In the genomic region with DNA sequence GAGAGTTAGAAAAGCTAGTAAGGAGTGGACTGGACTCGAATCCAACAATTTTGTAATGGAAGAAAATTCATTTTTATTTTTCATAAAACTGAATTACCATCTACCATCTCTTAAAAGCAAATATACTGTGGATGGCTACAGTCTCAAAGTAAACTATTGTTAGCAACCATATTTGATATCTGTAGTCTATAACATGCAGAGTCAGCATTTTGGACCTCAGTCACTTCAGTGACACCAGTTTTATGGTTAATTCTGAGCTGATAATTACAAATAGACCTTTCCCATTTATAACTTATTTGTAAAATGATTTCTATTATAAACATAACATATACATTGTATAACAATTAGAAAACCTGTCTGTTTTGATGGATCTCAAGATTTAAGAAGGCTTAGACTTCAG, we compare ENCODE assay signal across 15 cellular contexts. TPM values are rescaled to one million over a fixed set of nuclear protein-coding genes. Genes with fewer than 3 reads are reported as not detected.
A peak's percentile ranks its signal among the peaks of the same experiment; 100 is the strongest.
DNase-seq lines count a peak whose midpoint lies in the region; ATAC-seq and TF ChIP-seq lines count a peak whose summit lies in the region.
"Had no signal": no experiment of that assay in that cellular context is flagged by ENCODE, and none has a peak within 500 bp of the region (broad histone marks: within the 10 kb centered on the region; RNA-seq: fewer than 3 reads in every experiment).

No MANE protein-coding gene starts in this region.

- no peaks in the 10 kb centered on the region for H3F3A ChIP-seq in SK-N-SH (replicated peaks; ENCODE audit: insufficient read depth)

- H3K79me2 ChIP-seq in SK-N-SH (ENCODE audit: insufficient read depth) (peaks cover 66% of the 10 kb centered on the region), DND-41 (ENCODE audit: insufficient read depth, low read length) (peaks cover 47% of the 10 kb centered on the region)

- H3K27me3 ChIP-seq in SK-N-SH (ENCODE audit: insufficient read depth) (no peaks in the 10 kb centered on the region), DND-41 (ENCODE audit: insufficient read depth, low read length, poor library complexity) (peaks cover 16% of the 10 kb centered on the region), heart left ventricle (no peaks in the 10 kb centered on the region)
- H3K27me3 ChIP-seq in naive thymus-derived CD4-positive, alpha-beta T cell (ENCODE audit: control insufficient read depth in 2 of 2, insufficient read depth in 2 of 2, low read length in 2 of 2) = no peaks in the 10 kb centered on the region
- H3K27me3 ChIP-seq: heart right ventricle had no signal

- H3K4me3 Mint-ChIP-seq in activated T-helper 17 cell treated with anti-CD3 and anti-CD28 coated beads, Interleukin-2, amount 50 U/mL, for 72 hours = peak overlapping the region; percentile 87
- peak overlapping the region; percentile 68 to 97 (median 92) for H3K4me3 Mint-ChIP-seq in naive thymus-derived CD4-positive, alpha-beta T cell

- H3K27ac Mint-ChIP-seq in activated T-helper 17 cell treated with anti-CD3 and anti-CD28 coated beads, Interleukin-2, amount 50 U/mL, for 72 hours = no peak overlapping the region
- peak overlapping the region in 8 of 9 donors; percentile 10 to 96 (median 83) for H3K27ac Mint-ChIP-seq in naive thymus-derived CD4-positive, alpha-beta T cell

- TF ChIP-seq RAD21 in SK-N-SH (IDR thresholded peaks at IDR 0.05; ENCODE audit: low read length) = no peak

- peaks cover 37% of the 10 kb centered on the region for H3K36me3 Mint-ChIP-seq in activated T-helper 17 cell treated with anti-CD3 and anti-CD28 coated beads, Interleukin-2, amount 50 U/mL, for 72 hours (ENCODE audit: low read depth)
- peaks cover 4 to 18% (median 16%) of the 10 kb centered on the region in 5 donors for H3K36me3 Mint-ChIP-seq in naive thymus-derived CD4-positive, alpha-beta T cell

- H3K9me2 ChIP-seq in SK-N-SH = no peaks in the 10 kb centered on the region

- H3K4me1 Mint-ChIP-seq in activated T-helper 17 cell treated with anti-CD3 and anti-CD28 coated beads, Interleukin-2, amount 50 U/mL, for 72 hours = peaks cover 10% of the 10 kb centered on the region
- peaks cover 19 to 74% (median 62%) of the 10 kb centered on the region in 7 donors for H3K4me1 Mint-ChIP-seq in naive thymus-derived CD4-positive, alpha-beta T cell

- TF ChIP-seq POLR2A in heart left ventricle (IDR thresholded peaks at IDR 0.05) = no peak

- H3K27me3 Mint-ChIP-seq in activated T-helper 17 cell treated with anti-CD3 and anti-CD28 coated beads, Interleukin-2, amount 50 U/mL, for 72 hours = no peaks in the 10 kb centered on the region
- peaks cover 0 to 13% (median 0%) of the 10 kb centered on the region in 5 donors for H3K27me3 Mint-ChIP-seq in naive thymus-derived CD4-positive, alpha-beta T cell

- H3K4me3 ChIP-seq in SK-N-SH (ENCODE audit: low read depth in 2 of 2, low read length in 1 of 2) = no peak overlapping the region
- H3K4me3 ChIP-seq in DND-41 (ENCODE audit: low read depth in 1 of 2, low read length in 2 of 2) = 0 out of 4 replicates have a peak overlapping the region, but pooled peaks of 1 of the 2 experiments have one; percentile 95
- no peak overlapping the region for H3K4me3 ChIP-seq in naive thymus-derived CD4-positive, alpha-beta T cell (ENCODE audit: low read length)
- H3K4me3 ChIP-seq in heart left ventricle = no peak overlapping the region

- H4K20me1 ChIP-seq in SK-N-SH (ENCODE audit: insufficient read depth) (peaks cover 29% of the 10 kb centered on the region), DND-41 (ENCODE audit: insufficient read depth, low read length) (peaks cover 14% of the 10 kb centered on the region)

- no peak for TF ChIP-seq EP300 in SK-N-SH (IDR thresholded peaks at IDR 0.05; ENCODE audit: borderline replicate concordance in 1 of 2, low read depth in 1 of 2, low read length in 1 of 2)

- TF ChIP-seq CTCF in SK-N-SH (IDR thresholded peaks at IDR 0.05) (no peak), DND-41 (IDR thresholded peaks at IDR 0.05; ENCODE audit: borderline replicate concordance, extremely low read depth, low read length, poor library complexity, severe bottlenecking) (no peak), heart left ventricle (IDR thresholded peaks at IDR 0.05) (no peak)

- H3K27ac ChIP-seq in SK-N-SH (ENCODE audit: low read depth in 2 of 2, low read length in 1 of 2) (no peak overlapping the region), DND-41 (ENCODE audit: low read length) (no peak overlapping the region), heart left ventricle (no peak overlapping the region)
- no peak overlapping the region for H3K27ac ChIP-seq in naive thymus-derived CD4-positive, alpha-beta T cell (ENCODE audit: low read depth, low read length)
- H3K27ac ChIP-seq: coronary artery, heart right ventricle had no signal

- H3K9me3 ChIP-seq in SK-N-SH = no peaks in the 10 kb centered on the region
- H3K9me3 ChIP-seq in DND-41 (ENCODE audit: insufficient read depth, low read length, severe bottlenecking) = no peaks in the 10 kb centered on the region
- no peaks in the 10 kb centered on the region for H3K9me3 ChIP-seq in naive thymus-derived CD4-positive, alpha-beta T cell (ENCODE audit: control insufficient read depth in 2 of 3, low read length in 3 of 3)
- H3K9me3 ChIP-seq in heart left ventricle = no peaks in the 10 kb centered on the region
- H3K9me3 ChIP-seq: heart right ventricle had no signal

- CTCF ChIA-PET in SK-N-SH (lab: Yijun Ruan, JAX) = interaction anchor here (0.8 to 1.9 kb wide), 2 partner anchors 13 to 139 kb away, joined by 3 to 7 read pairs; no protein-coding TSS in a partner anchor
- CTCF ChIA-PET in naive thymus-derived CD4-positive, alpha-beta T cell (lab: Charles Lee) = interaction anchor here (0.7 to 1.0 kb wide), 3 partner anchors 94 to 117 kb away, joined by 3 read pairs; no protein-coding TSS in a partner anchor
- CTCF ChIA-PET in HEK293T (lab: Yijun Ruan, JAX) = no interaction called here

- intact Hi-C loops in naive thymus-derived CD4-positive, alpha-beta T cell (cut with micrococcal nuclease) = loop anchor here in 1 of 2 donors (1.0 to 10.0 kb wide), 2 partner anchors 7 to 776 kb away; no protein-coding TSS in a partner anchor
- intact Hi-C loops in heart left ventricle (cut with DNase I) = loop anchor here in 1 of 10 donors (5.0 kb wide), 1 partner anchor 51 kb away; the partner anchor contains the start of genes DNAI7 and ETFRF1

- H3K4me2 ChIP-seq in SK-N-SH (peak overlapping the region; percentile 70), DND-41 (ENCODE audit: insufficient read depth, low read length) (peak overlapping the region; percentile 94)

- 100% methylated on average over 1 of the region's 1 CpG for WGBS in SK-N-SH (ENCODE audit: low lambda C conversion rate)
- 94 to 100% (median 98%) methylated on average over 1 of the region's 1 CpG for WGBS in heart left ventricle, 4 donors

- H3K9ac ChIP-seq in SK-N-SH (no peak overlapping the region), DND-41 (ENCODE audit: low read depth, low read length) (no peak overlapping the region)

- H2AFZ ChIP-seq in SK-N-SH (ENCODE audit: low read depth) (no peak overlapping the region), DND-41 (ENCODE audit: low read depth, low read length) (no peak overlapping the region)

- H3K36me3 ChIP-seq in SK-N-SH (replicated peaks in 1 of 2; ENCODE audit: control insufficient read depth in 1 of 2, insufficient read depth in 2 of 2, low read length in 1 of 2) (peaks cover 19 to 24% of the 10 kb centered on the region in 2 experiments), DND-41 (ENCODE audit: insufficient read depth, low read length) (peaks cover 6% of the 10 kb centered on the region), heart left ventricle (peaks cover 0 to 14% (median 5%) of the 10 kb centered on the region in 9 donors)
- peaks cover 3% of the 10 kb centered on the region in 3 experiments for H3K36me3 ChIP-seq in naive thymus-derived CD4-positive, alpha-beta T cell (ENCODE audit: control insufficient read depth in 2 of 3, insufficient read depth in 3 of 3, low read length in 3 of 3)

- no peak for DNase-seq in SK-N-SH
- no peak for DNase-seq in DND-41
- DNase-seq in naive thymus-derived CD4-positive, alpha-beta T cell = no peak
- no peak for DNase-seq in HEK293T (ENCODE audit: extremely low spot score)
- DNase-seq in heart left ventricle = no peak
- DNase-seq: heart right ventricle, left cardiac atrium, NCI-H146, NCI-H526, RPMI8226, T-helper 9 cell had no signal

- ATAC-seq in SK-N-SH treated with all-trans-retinoic acid at 6 μM for 48 hours (no peak), DND-41 (ENCODE audit: insufficient read depth, low read depth) (no peak), HG02798 (IDR thresholded peaks at IDR 0.05; ENCODE audit: poor library complexity, unreplicated experiment) (no peak), heart left ventricle (no peak)
- ATAC-seq in activated T-helper 17 cell treated with anti-CD3 and anti-CD28 coated beads, Interleukin-2, amount 50 U/mL, for 72 hours (replicated peaks) = no peak
- no peak for ATAC-seq in naive thymus-derived CD4-positive, alpha-beta T cell
- ATAC-seq: heart right ventricle, left cardiac atrium had no signal

- POLR2A ChIA-PET in SK-N-SH (lab: Yijun Ruan, JAX) = no interaction called here
- POLR2A ChIA-PET in naive thymus-derived CD4-positive, alpha-beta T cell (lab: Charles Lee) = interaction anchor here (0.6 to 1.9 kb wide), 9 partner anchors 7 to 1765 kb away, joined by 3 to 11 read pairs (median 3); partner anchors contain the start of gene TM7SF3
- POLR2A ChIA-PET in HEK293T (lab: Yijun Ruan, JAX) = no interaction called here

- no peaks in the 10 kb centered on the region for H3K9me3 Mint-ChIP-seq in activated T-helper 17 cell treated with anti-CD3 and anti-CD28 coated beads, Interleukin-2, amount 50 U/mL, for 72 hours
- peaks cover 0 to 3% (median 0%) of the 10 kb centered on the region in 11 donors for H3K9me3 Mint-ChIP-seq in naive thymus-derived CD4-positive, alpha-beta T cell

- H3K4me1 ChIP-seq in SK-N-SH (ENCODE audit: control insufficient read depth in 1 of 2, insufficient read depth in 2 of 2, low read depth in 1 of 2, low read length in 1 of 2) (peaks cover 7 to 8% of the 10 kb centered on the region in 2 experiments; a peak in 3 of 4 replicates), DND-41 (ENCODE audit: insufficient read depth, low read length) (peaks cover 36% of the 10 kb centered on the region), heart left ventricle (peaks cover 0 to 30% (median 12%) of the 10 kb centered on the region in 12 donors)
- H3K4me1 ChIP-seq in naive thymus-derived CD4-positive, alpha-beta T cell (ENCODE audit: control insufficient read depth in 2 of 2, insufficient read depth in 2 of 2, low read length in 2 of 2) = peaks cover 0 to 5% of the 10 kb centered on the region in 2 donors

RNA-seq across cellular contexts. Expression of gene KRAS, which starts 2.0 kb away (rescaled TPM):
- polyA plus RNA-seq in SK-N-SH (2012; rRNA removed) (8.0 and 9.4 TPM in 2 replicates), heart left ventricle (10 to 100 TPM in 1 of 2 donors, 1 to 10 TPM in 1; 3.1 to 16.1 TPM)
- polyA plus RNA-seq in SK-N-SH (2012; cell fraction: cytosol; rRNA removed) = 12.2 and 15.0 TPM in 2 replicates
- polyA plus RNA-seq in SK-N-SH (2012; cell fraction: nucleus; rRNA removed) = 3.7 and 6.8 TPM in 2 replicates
- 10 to 100 TPM; 11.7 to 14.6 TPM for total RNA-seq in activated T-helper 17 cell treated with anti-CD3 and anti-CD28 coated beads, Interleukin-2, amount 50 U/mL, for 72 hours
- total RNA-seq in naive thymus-derived CD4-positive, alpha-beta T cell = 10 to 100 TPM; 33.1 to 39.9 (median 35.7) TPM
- 10 to 100 TPM; 31.5 to 66.0 TPM for polyA plus RNA-seq in naive thymus-derived CD4-positive, alpha-beta T cell
- 10 to 100 TPM in 8 of 9 donors, 1 to 10 TPM in 1; 6.3 to 16.0 (median 11.9) TPM for total RNA-seq in heart left ventricle

RNA-seq across cellular contexts. Expression of gene ETFRF1, which starts 53.7 kb away (rescaled TPM):
- polyA plus RNA-seq in SK-N-SH (2012; rRNA removed) (7.8 and 10.7 TPM in 2 replicates), heart left ventricle (10 to 100 TPM; 31.4 to 41.0 TPM)
- 15.2 and 21.6 TPM in 2 replicates for polyA plus RNA-seq in SK-N-SH (2012; cell fraction: cytosol; rRNA removed)
- 3.0 and 6.7 TPM in 2 replicates for polyA plus RNA-seq in SK-N-SH (2012; cell fraction: nucleus; rRNA removed)
- total RNA-seq in activated T-helper 17 cell treated with anti-CD3 and anti-CD28 coated beads, Interleukin-2, amount 50 U/mL, for 72 hours = 10 to 100 TPM; 11.2 to 11.8 TPM
- 10 to 100 TPM; 12.9 to 39.5 (median 34.4) TPM for total RNA-seq in naive thymus-derived CD4-positive, alpha-beta T cell
- polyA plus RNA-seq in naive thymus-derived CD4-positive, alpha-beta T cell = 10 to 100 TPM; 31.8 to 80.4 TPM
- 10 to 100 TPM; 38.7 to 83.8 (median 52.3) TPM for total RNA-seq in heart left ventricle

RNA-seq across cellular contexts. Expression of gene DNAI7, which starts 53.8 kb away (rescaled TPM):
- polyA plus RNA-seq in SK-N-SH (2012; rRNA removed) (0.30 and 0.34 TPM in 2 replicates), heart left ventricle (under 1 TPM; 0.10 to 0.23 TPM)
- 0.35 and 0.49 TPM in 2 replicates for polyA plus RNA-seq in SK-N-SH (2012; cell fraction: cytosol; rRNA removed)
- polyA plus RNA-seq in SK-N-SH (2012; cell fraction: nucleus; rRNA removed) = 0.16 and 0.45 TPM in 2 replicates
- under 1 TPM in 1 of 2 donors, not detected in 1; 0.09 TPM for total RNA-seq in activated T-helper 17 cell treated with anti-CD3 and anti-CD28 coated beads, Interleukin-2, amount 50 U/mL, for 72 hours
- under 1 TPM in 4 of 5 experiments, not detected in 1; 0.34 to 0.72 (median 0.50) TPM for total RNA-seq in naive thymus-derived CD4-positive, alpha-beta T cell
- polyA plus RNA-seq in naive thymus-derived CD4-positive, alpha-beta T cell = under 1 TPM in 1 of 2 donors, not detected in 1; 0.48 TPM
- 1 to 10 TPM in 2 of 9 donors, under 1 TPM in 6, not detected in 1; 0.36 to 1.9 (median 0.85) TPM for total RNA-seq in heart left ventricle
